Comparison of ENCODE assay signal across 8 cellular contexts in the genomic region with DNA sequence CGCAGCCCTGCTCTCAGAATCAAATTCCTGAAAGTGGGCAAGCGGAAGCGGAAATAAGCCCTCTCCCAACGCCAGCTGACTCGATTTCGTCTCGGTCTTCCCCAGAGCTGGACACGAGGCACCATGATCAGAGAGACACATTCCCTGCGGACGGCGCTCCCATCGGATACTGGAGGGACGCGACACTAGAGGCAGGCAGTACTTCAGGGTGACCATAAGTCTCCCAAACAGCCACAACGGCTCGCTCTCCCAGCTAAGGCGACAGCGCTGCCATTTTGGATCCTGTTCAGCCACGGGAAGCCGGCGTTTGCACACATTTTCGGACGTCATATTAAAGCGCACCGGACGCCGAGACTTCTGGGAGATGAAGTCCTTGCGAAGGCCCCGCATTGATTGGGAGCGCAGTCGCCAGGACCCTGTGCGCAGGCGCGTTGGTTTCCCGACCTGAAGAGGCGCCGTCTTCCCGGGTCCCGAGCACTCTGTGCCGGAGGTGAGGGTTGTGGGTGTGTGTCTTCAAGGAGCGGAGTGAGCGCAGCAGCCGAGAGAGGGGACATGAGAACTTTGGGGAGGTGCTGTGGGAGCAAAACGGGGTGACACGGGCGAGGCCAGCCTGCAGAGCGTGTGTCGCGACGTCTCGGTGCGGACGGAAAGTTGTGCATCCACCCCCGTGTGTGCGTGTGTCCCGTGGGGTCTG. TPM values are rescaled to one million over a fixed set of nuclear protein-coding genes. Genes with fewer than 3 reads are reported as not detected.
A peak's percentile ranks its signal among the peaks of the same experiment; 100 is the strongest.
DNase-seq lines count a peak whose midpoint lies in the region; ATAC-seq lines count a peak whose summit lies in the region.

A gene (plus strand): TSS at position 439 of the 694 bp plus-strand sequence. CDS start 10,418 bp downstream, outside the sequence.

- no peaks in the 10 kb centered on the region for H3K27me3 Mint-ChIP-seq in dendritic cell treated with granulocyte-macrophage colony-stimulating factor and Interleukin-4, amounts not matched to agents 40 ng/mL and 50 ng/mL, for 4 days

- no peaks in the 10 kb centered on the region for H3K9me3 Mint-ChIP-seq in dendritic cell treated with granulocyte-macrophage colony-stimulating factor and Interleukin-4, amounts not matched to agents 40 ng/mL and 50 ng/mL, for 4 days

- peak within 1 kb of the TSS; percentile 92 for H3K27ac Mint-ChIP-seq in dendritic cell treated with granulocyte-macrophage colony-stimulating factor and Interleukin-4, amounts not matched to agents 40 ng/mL and 50 ng/mL, for 4 days

- H3K4me3 Mint-ChIP-seq in dendritic cell treated with granulocyte-macrophage colony-stimulating factor and Interleukin-4, amounts not matched to agents 40 ng/mL and 50 ng/mL, for 4 days: peak within 1 kb of the TSS; percentile 97

- intact Hi-C loops in dendritic cell treated with granulocyte-macrophage colony-stimulating factor and Interleukin-4, amounts not matched to agents 40 ng/mL and 50 ng/mL, for 4 days (cut with micrococcal nuclease): loop anchor here (1.0 kb wide), 2 partner anchors 42 to 43 kb away; a partner anchor contains a TSS

- peaks cover 17% of the 10 kb centered on the region for H3K36me3 Mint-ChIP-seq in dendritic cell treated with granulocyte-macrophage colony-stimulating factor and Interleukin-4, amounts not matched to agents 40 ng/mL and 50 ng/mL, for 4 days (ENCODE audit: low read depth)

- peak; percentile 92 for ATAC-seq in GM19395 (IDR thresholded peaks at IDR 0.05; ENCODE audit: unreplicated experiment)
- ATAC-seq in HG03558 (IDR thresholded peaks at IDR 0.05; ENCODE audit: extremely low read depth, unreplicated experiment): peak; percentile 85
- peak; percentile 96 for ATAC-seq in left lobe of liver

- DNase-seq in CD1c-positive myeloid dendritic cell (ENCODE audit: extremely low spot score) (peak; percentile 100), NCI-H748 (lab: John Stamatoyannopoulos, UW; ENCODE audit: unreplicated experiment) (peak; percentile 95), left lobe of liver (ENCODE audit: low spot score) (peak; percentile 99)
- peak; percentile 87 to 98 for DNase-seq in activated CD4-positive, alpha-beta T cell treated with anti-CD3 and anti-CD28 coated beads, Interleukin-2, amount 50 U/mL, for 24 hours (ENCODE audit: low read depth in 1 of 2, low spot score in 1 of 2)
- peak; percentile 97 for DNase-seq in stimulated activated CD4-positive, alpha-beta T cell treated with anti-CD3 and anti-CD28 coated beads, Interleukin-2, amount 100 ng/mL, for 24 hours

- H3K4me1 Mint-ChIP-seq in dendritic cell treated with granulocyte-macrophage colony-stimulating factor and Interleukin-4, amounts not matched to agents 40 ng/mL and 50 ng/mL, for 4 days (ENCODE audit: low read depth): peaks cover 23% of the 10 kb centered on the region

RNA-seq across cellular contexts. Expression of the gene that starts here (rescaled TPM):
- total RNA-seq in left lobe of liver: 1.7 TPM

Comparison
In these comparisons a context has a peak if more than half of its experiments do, and no peak if none do; other contexts are left out.
1. Peak in every context shown above with its lines: DNase-seq and ATAC-seq.